ENCODE assay signal across 8 cellular contexts in the genomic region with DNA sequence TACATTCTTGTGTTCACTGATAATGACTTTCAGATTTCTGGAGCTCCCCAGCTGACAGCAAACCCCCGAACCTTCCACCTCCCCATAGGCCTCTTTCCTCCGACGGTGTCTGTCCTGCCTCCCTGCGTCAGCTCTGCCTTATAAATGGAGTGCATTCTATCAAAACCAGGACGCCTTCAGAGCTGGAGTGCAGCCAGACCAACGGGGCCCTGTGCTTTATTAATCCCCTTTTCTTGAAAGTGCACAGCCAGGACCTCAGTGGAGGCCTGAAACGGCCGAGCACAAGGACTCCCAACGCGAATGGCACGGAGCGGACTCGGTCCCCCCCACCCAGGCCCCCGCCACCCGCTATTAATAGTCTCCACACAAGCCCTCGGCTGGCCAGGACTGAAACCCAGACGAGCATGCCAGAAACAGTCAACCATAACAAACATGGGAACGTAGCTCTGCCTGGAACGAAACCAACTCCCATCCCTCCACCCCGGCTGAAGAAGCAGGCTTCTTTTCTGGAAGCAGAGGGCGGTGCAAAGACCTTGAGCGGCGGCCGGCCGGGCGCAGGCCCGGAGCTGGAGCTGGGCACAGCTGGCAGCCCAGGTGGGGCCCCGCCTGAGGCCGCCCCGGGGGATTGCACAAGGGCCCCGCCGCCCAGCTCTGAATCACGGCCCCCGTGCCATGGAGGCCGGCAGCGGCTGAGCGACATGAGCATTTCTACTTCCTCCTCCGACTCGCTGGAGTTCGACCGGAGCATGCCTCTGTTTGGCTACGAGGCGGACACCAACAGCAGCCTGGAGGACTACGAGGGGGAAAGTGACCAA. TPM values are rescaled to one million over a fixed set of nuclear protein-coding genes. Genes with fewer than 3 reads are reported as not detected.
A peak's percentile ranks its signal among the peaks of the same experiment; 100 is the strongest.
DNase-seq lines count a peak whose midpoint lies in the region; ATAC-seq and TF ChIP-seq lines count a peak whose summit lies in the region.

No MANE protein-coding gene starts in this region.

- H3K9me3 Mint-ChIP-seq in activated T-cell treated with anti-CD3 and anti-CD28 coated beads, Interleukin-2, amount 50 U/mL, for 72 hours: no peaks in the 10 kb centered on the region
- no peaks in the 10 kb centered on the region for H3K9me3 Mint-ChIP-seq in activated CD8-positive, alpha-beta T cell treated with anti-CD3 and anti-CD28 coated beads, Interleukin-2, amount 10 ng/mL, durations not matched to agents 7 days and 5 days (ENCODE audit: insufficient read depth)

- H3K9me3 ChIP-seq in adipocyte (ENCODE audit: control insufficient read depth, low read length) (no peaks in the 10 kb centered on the region), heart left ventricle (no peaks in the 10 kb centered on the region), psoas muscle (no peaks in the 10 kb centered on the region)

- DNase-seq in 8988T (peak; percentile 63), Kasumi-1 (lab: John Stamatoyannopoulos, UW) (peak; percentile 39 to 46), adipocyte (ENCODE audit: low read depth) (peak; percentile 95), heart left ventricle (peak; percentile 90 to 92 (median 91)), psoas muscle (peak; percentile 90 to 95)
- DNase-seq in activated T-cell treated with anti-CD3 and anti-CD28 coated beads, Interleukin-2, amount 50 U/mL, for 72 hours: no peak
- no peak for DNase-seq in activated CD8-positive, alpha-beta T cell treated with anti-CD3 and anti-CD28 coated beads, Interleukin-2, amount 10 ng/mL, durations not matched to agents 7 days and 5 days

- H3K4me1 ChIP-seq in adipocyte (ENCODE audit: control insufficient read depth, insufficient read depth, low read length) (peaks cover 55% of the 10 kb centered on the region), heart left ventricle (peaks cover 12 to 100% (median 65%) of the 10 kb centered on the region in 12 donors), psoas muscle (peaks cover 67% of the 10 kb centered on the region)

- H3K27me3 Mint-ChIP-seq in activated T-cell treated with anti-CD3 and anti-CD28 coated beads, Interleukin-2, amount 50 U/mL, for 72 hours (ENCODE audit: low read depth): peaks cover 9% of the 10 kb centered on the region
- no peaks in the 10 kb centered on the region for H3K27me3 Mint-ChIP-seq in activated CD8-positive, alpha-beta T cell treated with anti-CD3 and anti-CD28 coated beads, Interleukin-2, amount 10 ng/mL, durations not matched to agents 7 days and 5 days (ENCODE audit: low read depth)

- H3K4me3 Mint-ChIP-seq in activated T-cell treated with anti-CD3 and anti-CD28 coated beads, Interleukin-2, amount 50 U/mL, for 72 hours: no peak overlapping the region
- H3K4me3 Mint-ChIP-seq in activated CD8-positive, alpha-beta T cell treated with anti-CD3 and anti-CD28 coated beads, Interleukin-2, amount 10 ng/mL, durations not matched to agents 7 days and 5 days: no peak overlapping the region

- CTCF ChIA-PET in activated CD8-positive, alpha-beta T cell treated with anti-CD3 and anti-CD28 coated beads, Interleukin-2, amount 10 ng/mL, durations not matched to agents 7 days and 5 days (lab: Charles Lee): no interaction called here

- H3K27ac ChIP-seq in heart left ventricle (peak overlapping the region; percentile 90 to 96 (median 94)), psoas muscle (peak overlapping the region; percentile 91)

- peaks cover 9% of the 10 kb centered on the region for H3K4me1 Mint-ChIP-seq in activated T-cell treated with anti-CD3 and anti-CD28 coated beads, Interleukin-2, amount 50 U/mL, for 72 hours (ENCODE audit: low read depth)
- H3K4me1 Mint-ChIP-seq in activated CD8-positive, alpha-beta T cell treated with anti-CD3 and anti-CD28 coated beads, Interleukin-2, amount 10 ng/mL, durations not matched to agents 7 days and 5 days (ENCODE audit: low read depth): peaks cover 2% of the 10 kb centered on the region

- POLR2A ChIA-PET in activated CD8-positive, alpha-beta T cell treated with anti-CD3 and anti-CD28 coated beads, Interleukin-2, amount 10 ng/mL, durations not matched to agents 7 days and 5 days (lab: Charles Lee): no interaction called here

- TF ChIP-seq CTCF in heart left ventricle (IDR thresholded peaks at IDR 0.05) (peak in 2 of 12 donors; percentile 9), psoas muscle (IDR thresholded peaks at IDR 0.05) (no peak)

- peak overlapping the region; percentile 96 for H3K9ac ChIP-seq in adipocyte (ENCODE audit: low read length)

- H3K36me3 Mint-ChIP-seq in activated T-cell treated with anti-CD3 and anti-CD28 coated beads, Interleukin-2, amount 50 U/mL, for 72 hours (ENCODE audit: insufficient read depth in 2 of 2): no peaks in the 10 kb centered on the region
- no peaks in the 10 kb centered on the region for H3K36me3 Mint-ChIP-seq in activated CD8-positive, alpha-beta T cell treated with anti-CD3 and anti-CD28 coated beads, Interleukin-2, amount 10 ng/mL, durations not matched to agents 7 days and 5 days (ENCODE audit: low read depth)

- TF ChIP-seq POLR2A in heart left ventricle (IDR thresholded peaks at IDR 0.05): peak in 1 of 2 donors; percentile 51

- no peak overlapping the region for H3K27ac Mint-ChIP-seq in activated T-cell treated with anti-CD3 and anti-CD28 coated beads, Interleukin-2, amount 50 U/mL, for 72 hours
- no peak overlapping the region for H3K27ac Mint-ChIP-seq in activated CD8-positive, alpha-beta T cell treated with anti-CD3 and anti-CD28 coated beads, Interleukin-2, amount 10 ng/mL, durations not matched to agents 7 days and 5 days

- 0 to 12% (median 2%) methylated on average over 25 to 44 of the region's 44 CpGs for WGBS in heart left ventricle, 4 donors
- WGBS in psoas muscle, 3 donors: 2 to 9% (median 5%) methylated on average over 43 to 44 of the region's 44 CpGs

- H3K4me3 ChIP-seq in adipocyte (ENCODE audit: low read length) (peak overlapping the region; percentile 93), heart left ventricle (peak overlapping the region; percentile 42 to 79 (median 64)), psoas muscle (peak overlapping the region; percentile 64)

- H3K36me3 ChIP-seq in adipocyte (ENCODE audit: control insufficient read depth, insufficient read depth, low read length, severe bottlenecking) (peaks cover 8% of the 10 kb centered on the region), heart left ventricle (peaks cover 0 to 62% (median 37%) of the 10 kb centered on the region in 9 donors), psoas muscle (ENCODE audit: insufficient read depth in 1 of 2, low read depth in 1 of 2) (peaks cover 0 to 23% of the 10 kb centered on the region in 2 donors)

- H3K27me3 ChIP-seq in adipocyte (replicated peaks; ENCODE audit: control insufficient read depth, insufficient read depth, low read length): no peaks in the 10 kb centered on the region
- H3K27me3 ChIP-seq in heart left ventricle: no peaks in the 10 kb centered on the region
- H3K27me3 ChIP-seq in psoas muscle (ENCODE audit: insufficient read depth in 3 of 3, low read length in 2 of 3): no peaks in the 10 kb centered on the region

- intact Hi-C loops in heart left ventricle (cut with DNase I) (loop anchor here in 7 of 10 donors (1.0 to 5.0 kb wide), 9 partner anchors 33 to 213 kb away; no protein-coding TSS in a partner anchor), psoas muscle (cut with DNase I) (loop anchor here (5.0 kb wide), 1 partner anchor 38 kb away; no protein-coding TSS in a partner anchor)

- ATAC-seq in heart left ventricle (peak; percentile 70 to 91 (median 82)), psoas muscle (peak; percentile 90 to 93 (median 92)), HG02642 (IDR thresholded peaks at IDR 0.05; ENCODE audit: poor library complexity, unreplicated experiment) (no peak)
- no peak for ATAC-seq in activated T-cell treated with anti-CD3 and anti-CD28 coated beads, Interleukin-2, amount 50 U/mL, for 72 hours (replicated peaks in 1 of 2)
- no peak for ATAC-seq in activated CD8-positive, alpha-beta T cell treated with anti-CD3 and anti-CD28 coated beads, Interleukin-2, amount 10 ng/mL, durations not matched to agents 7 days and 5 days

RNA-seq across cellular contexts. Expression of gene NAA20, which starts 42.3 kb away (rescaled TPM):
- 10 to 100 TPM; 36.0 to 79.8 (median 59.1) TPM for total RNA-seq in heart left ventricle
- polyA plus RNA-seq in heart left ventricle: 100 to 1,000 TPM; 108 to 130 TPM
- 100 to 1,000 TPM in 1 of 4 donors, 10 to 100 TPM in 3; 64.2 to 121 (median 89.5) TPM for total RNA-seq in psoas muscle
- 100 to 1,000 TPM in 2 of 3 donors, 10 to 100 TPM in 1; 95.4 to 114 (median 112) TPM for polyA plus RNA-seq in psoas muscle
- 10 to 100 TPM; 62.9 to 72.5 TPM for total RNA-seq in activated T-cell treated with anti-CD3 and anti-CD28 coated beads, Interleukin-2, amount 50 U/mL, for 72 hours
- 10 to 100 TPM; 55.8 to 59.1 TPM for total RNA-seq in activated CD8-positive, alpha-beta T cell treated with anti-CD3 and anti-CD28 coated beads, Interleukin-2, amount 10 ng/mL, durations not matched to agents 7 days and 5 days

Comparison
In these comparisons a context has a peak if more than half of its experiments do, and no peak if none do; other contexts are left out.
1. DNase-seq: peak in 8988T (single experiment), Kasumi-1 (2 of 2), adipocyte (single experiment), heart left ventricle (5 of 5) and psoas muscle (2 of 2); none in activated T-cell treated with anti-CD3 and anti-CD28 coated beads, Interleukin-2, amount 50 U/mL, for 72 hours (0 of 2) and activated CD8-positive, alpha-beta T cell treated with anti-CD3 and anti-CD28 coated beads, Interleukin-2, amount 10 ng/mL, durations not matched to agents 7 days and 5 days (single experiment).
2. ATAC-seq: peak in heart left ventricle (4 of 4) and psoas muscle (4 of 4); none in activated T-cell treated with anti-CD3 and anti-CD28 coated beads, Interleukin-2, amount 50 U/mL, for 72 hours (0 of 2), HG02642 (single experiment) and activated CD8-positive, alpha-beta T cell treated with anti-CD3 and anti-CD28 coated beads, Interleukin-2, amount 10 ng/mL, durations not matched to agents 7 days and 5 days (single experiment).
3. Peak in every context shown above with its lines, with median percentiles within 50 percentile points of each other: H3K4me3 ChIP-seq.